ENCODE assay signal across 11 cellular contexts in genomic region chr1:46183926-46184557, GRCh38. TPM values are rescaled to one million over a fixed set of nuclear protein-coding genes. Genes with fewer than 3 reads are reported as not detected.
DNase-seq lines count a peak whose midpoint lies in the region; TF ChIP-seq lines count a peak whose summit lies in the region.
"Had no signal": no experiment of that assay in that cellular context is flagged by ENCODE, and none has a peak within 500 bp of the region (broad histone marks: within the 10 kb centered on the region; RNA-seq: fewer than 3 reads in every experiment).

No MANE protein-coding gene starts in this region.

- H3K4me1 Mint-ChIP-seq in HFFc6 (ENCODE audit: low read depth) (peaks cover 6% of the 10 kb centered on the region; the same call in 1 of the 2 replicates), nephron (peaks cover 22% of the 10 kb centered on the region)

- dilution Hi-C loops in mammary epithelial cell (cut with HindIII; ENCODE audit: low sequenced_read_pairs) = loop anchor here (5.0 kb wide), 1 partner anchor 67 kb away; no protein-coding TSS in a partner anchor

- H3K27me3 Mint-ChIP-seq in HFFc6 (ENCODE audit: insufficient read depth) (no peaks in the 10 kb centered on the region), nephron (ENCODE audit: low read depth) (peaks cover 3% of the 10 kb centered on the region)
- H3K27me3 Mint-ChIP-seq: progenitor cell of endocrine pancreas had no signal

- DNase-seq in AG10803 (ENCODE audit: low read depth) = peak; percentile 27
- DNase-seq in HFFc6 = no peak
- no peak for DNase-seq in mammary epithelial cell
- DNase-seq in GOT3 (lab: John Stamatoyannopoulos, UW) = no peak
- DNase-seq in NCI-H524 treated with DMSO at 0.1 percent for 48 hours (lab: John Stamatoyannopoulos, UW) = no peak
- no peak for DNase-seq in NCI-H446 (lab: John Stamatoyannopoulos, UW)
- DNase-seq in NCI-H774 (lab: John Stamatoyannopoulos, UW) = no peak
- DNase-seq: DND-41 had no signal

- peaks cover 39% of the 10 kb centered on the region for H3K79me2 ChIP-seq in mammary epithelial cell (ENCODE audit: insufficient read depth, low read length)

- no TSS peak for BruUV-seq in mammary epithelial cell (replicated peaks; lab: Mats Ljungman, UMichigan)

- 84% methylated on average over 10 of the region's 12 CpGs for WGBS in mammary epithelial cell (ENCODE audit: low coverage, missing lambda C conversion rate)

- peak overlapping the region; percentile 74 for H3K27ac ChIP-seq in mammary epithelial cell (ENCODE audit: insufficient read depth, low read depth, low read length)

- H3K36me3 ChIP-seq in mammary epithelial cell (ENCODE audit: insufficient read depth, low read length) = peaks cover 23% of the 10 kb centered on the region

- H3K27me3 ChIP-seq in mammary epithelial cell (ENCODE audit: insufficient read depth, low read length) = no peaks in the 10 kb centered on the region

- H4K20me1 ChIP-seq in mammary epithelial cell (ENCODE audit: insufficient read depth, low read length) = no peaks in the 10 kb centered on the region

- no peaks in the 10 kb centered on the region for H3K9me3 Mint-ChIP-seq in HFFc6
- H3K9me3 Mint-ChIP-seq in nephron = no peaks in the 10 kb centered on the region

- TF ChIP-seq CTCF in AG10803 (conservative IDR thresholded peaks at IDR 0.05; ENCODE audit: low read length) (no peak), HFFc6 (IDR thresholded peaks at IDR 0.05) (no peak), mammary epithelial cell (conservative IDR thresholded peaks at IDR 0.05 in 1 of 2, IDR thresholded peaks at IDR 0.05 in 1 of 2; ENCODE audit: extremely low read depth in 1 of 2, insufficient read depth in 1 of 2, low read depth in 1 of 2, low read length in 2 of 2) (no peak), nephron (IDR thresholded peaks at IDR 0.05; ENCODE audit: unreplicated experiment in 3 of 3) (no peak)

- peaks cover 10% of the 10 kb centered on the region for H3K36me3 Mint-ChIP-seq in HFFc6 (ENCODE audit: low read depth)
- H3K36me3 Mint-ChIP-seq in nephron (ENCODE audit: low read depth) = peaks cover 15% of the 10 kb centered on the region

- H3K27ac Mint-ChIP-seq in HFFc6 (peak overlapping the region; percentile 88), nephron (peak overlapping the region; percentile 69 to 94 (median 71))

- no peaks in the 10 kb centered on the region for H3K9me3 ChIP-seq in mammary epithelial cell (replicated peaks; ENCODE audit: insufficient read depth, low read length)

- H3K4me3 ChIP-seq in AG10803 (ENCODE audit: low read length) (no peak overlapping the region), mammary epithelial cell (replicated peaks in 1 of 3; ENCODE audit: insufficient read depth in 1 of 3, low read depth in 2 of 3, low read length in 3 of 3) (peak overlapping the region in 1 of 3 experiments; percentile 19)

- H3K4me3 Mint-ChIP-seq in HFFc6 = peak overlapping the region; percentile 20; the same call in 1 of the 2 replicates
- H3K4me3 Mint-ChIP-seq in nephron = no peak overlapping the region

- peak overlapping the region; percentile 74 for H3K4me2 ChIP-seq in mammary epithelial cell (ENCODE audit: insufficient read depth, low read depth, low read length)

- peak overlapping the region; percentile 44 for H3K9ac ChIP-seq in mammary epithelial cell (ENCODE audit: insufficient read depth, low read length)

- intact Hi-C loops in mammary epithelial cell (cut with micrococcal nuclease) = loop anchor here (1.0 to 5.0 kb wide), 2 partner anchors 14 to 497 kb away; partner anchors contain the start of genes GPBP1L1, POMGNT1 and TMEM69

- peaks cover 81% of the 10 kb centered on the region for H3K4me1 ChIP-seq in mammary epithelial cell (ENCODE audit: insufficient read depth, low read length)

- H2AFZ ChIP-seq in mammary epithelial cell (ENCODE audit: low read depth, low read length) = peak overlapping the region; percentile 50

- in situ Hi-C loops in mammary epithelial cell (cut with MboI; ENCODE audit: low sequenced_read_pairs in 2 of 2) = loop anchor here in 1 of 2 donors (5.0 to 25.0 kb wide), 2 partner anchors 38 to 497 kb away; partner anchors contain the start of genes GPBP1L1 and TMEM69

- CTCF ChIA-PET in mammary epithelial cell (lab: Charles Lee; ENCODE audit: low non-redundant PET) = interaction anchor here (1.3 kb wide), 1 partner anchor 40 kb away, joined by 5 read pairs; no protein-coding TSS in a partner anchor

RNA-seq across cellular contexts. Expression of gene P3R3URF, which starts 7.8 kb away (rescaled TPM):
- total RNA-seq in HFFc6 (2021; fragmentation: NEBNext Ultra II Directional; extraction: Animal tissue kit (Norgen Biotek cat#: 25700)) = not detected
- total RNA-seq in mammary epithelial cell = not detected
- polyA plus RNA-seq in mammary epithelial cell = not detected
- not detected for polyA minus RNA-seq in mammary epithelial cell
- total RNA-seq: epithelial cell of proximal tubule, progenitor cell of endocrine pancreas had no signal

RNA-seq across cellular contexts. Expression of gene TSPAN1, which starts 9.2 kb away (rescaled TPM):
- total RNA-seq in HFFc6 (2021; fragmentation: NEBNext Ultra II Directional; extraction: Animal tissue kit (Norgen Biotek cat#: 25700)) = 1 to 10 TPM in 3 of 6 experiments, under 1 TPM in 3; 0.80 to 1.9 (median 1.1) TPM
- 100 to 1,000 TPM; 116 to 277 TPM for total RNA-seq in mammary epithelial cell
- polyA plus RNA-seq in mammary epithelial cell = 510 TPM
- 362 TPM for polyA minus RNA-seq in mammary epithelial cell

RNA-seq across cellular contexts. Expression of gene POMGNT1, which starts 14.2 kb away (rescaled TPM):
- 100 to 1,000 TPM; 103 to 125 (median 119) TPM for total RNA-seq in HFFc6 (2021; fragmentation: NEBNext Ultra II Directional; extraction: Animal tissue kit (Norgen Biotek cat#: 25700))
- total RNA-seq in mammary epithelial cell = 100 to 1,000 TPM in 1 of 2 donors, 10 to 100 TPM in 1; 92.5 to 144 TPM
- 73.1 TPM for polyA plus RNA-seq in mammary epithelial cell
- 55.2 TPM for polyA minus RNA-seq in mammary epithelial cell

RNA-seq across cellular contexts. Expression of gene LURAP1, which starts 19.1 kb away (rescaled TPM):
- 1 to 10 TPM; 2.2 to 4.7 (median 3.9) TPM for total RNA-seq in HFFc6 (2021; fragmentation: NEBNext Ultra II Directional; extraction: Animal tissue kit (Norgen Biotek cat#: 25700))
- total RNA-seq in mammary epithelial cell = 10 to 100 TPM in 1 of 2 donors, 1 to 10 TPM in 1; 8.8 to 13.8 TPM
- 5.4 TPM for polyA plus RNA-seq in mammary epithelial cell
- 12.4 TPM for polyA minus RNA-seq in mammary epithelial cell

RNA-seq across cellular contexts. Expression of gene PIK3R3, which starts 51.6 kb away (rescaled TPM):
- total RNA-seq in HFFc6 (2021; fragmentation: NEBNext Ultra II Directional; extraction: Animal tissue kit (Norgen Biotek cat#: 25700)) = 1 to 10 TPM; 5.4 to 8.9 (median 6.0) TPM
- 10 to 100 TPM; 12.8 to 13.8 TPM for total RNA-seq in mammary epithelial cell
- polyA plus RNA-seq in mammary epithelial cell = 7.3 TPM
- 15.3 TPM for polyA minus RNA-seq in mammary epithelial cell

Comparison
In these comparisons a context has a peak if more than half of its experiments do, and no peak if none do; other contexts are left out.
1. RNA of gene TSPAN1, which starts 9.2 kb away (total RNA-seq): 116 to 277 TPM in mammary epithelial cell; 0.80 to 1.9 TPM in HFFc6; every median in the first group is over 10 times any median in the second.